In the genomic region with DNA sequence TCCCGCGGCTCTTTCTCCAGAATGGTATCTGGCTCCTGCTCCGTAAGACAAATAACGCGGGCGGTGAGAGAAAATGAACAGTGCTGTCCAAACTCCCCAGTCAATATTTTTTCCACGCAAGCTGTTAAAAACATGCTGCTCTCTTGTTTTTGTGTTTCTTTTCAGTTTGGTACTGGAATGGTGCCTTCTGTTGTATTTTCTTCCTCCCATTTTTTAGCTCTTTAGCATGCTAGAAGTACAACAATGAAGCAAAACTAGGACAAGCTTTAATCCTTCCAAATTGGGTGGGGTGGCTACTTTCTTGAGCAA, we compare ENCODE assay signal across 8 cellular contexts. TPM values are rescaled to one million over a fixed set of nuclear protein-coding genes. Genes with fewer than 3 reads are reported as not detected.
DNase-seq lines count a peak whose midpoint lies in the region; FAIRE-seq lines count a peak whose summit lies in the region.

No MANE protein-coding gene starts in this region.

- H3K27ac ChIP-seq in cingulate gyrus (ENCODE audit: low read depth, low read length), result peak overlapping the region; percentile 93
- peak overlapping the region; percentile 79 for H3K27ac ChIP-seq in muscle layer of colon (ENCODE audit: low read depth, low read length)

- H3K9ac ChIP-seq in muscle layer of colon (ENCODE audit: low read length), result peak overlapping the region; percentile 88

- peak overlapping the region; percentile 77 to 96 (median 86) for H3K27ac Mint-ChIP-seq in IgD-negative memory B cell

- no peak for DNase-seq in GM19239 (ENCODE audit: insufficient read length, low spot score)
- DNase-seq in AG08395 (ENCODE audit: low spot score), result no peak
- DNase-seq in COLO668 (lab: John Stamatoyannopoulos, UW; ENCODE audit: unreplicated experiment), result no peak
- DNase-seq in SIG-M5 treated with dmso at 0.1 percent for 504 hours (lab: John Stamatoyannopoulos, UW; ENCODE audit: unreplicated experiment), result no peak
- DNase-seq in SW480 (ENCODE audit: low spot score), result no peak

- no peaks in the 10 kb centered on the region for H3K9me3 ChIP-seq in muscle layer of colon (ENCODE audit: low read length)

- FAIRE-seq in GM19239 (lab: Jason Lieb, UNC), result peak; percentile 71

- H3K36me3 Mint-ChIP-seq in IgD-negative memory B cell, result peaks cover 2% of the 10 kb centered on the region

- H3K4me1 ChIP-seq in muscle layer of colon (ENCODE audit: insufficient read depth, low read length), result peaks cover 21% of the 10 kb centered on the region

- peak overlapping the region; percentile 89 to 100 (median 100) for H3K4me3 Mint-ChIP-seq in IgD-negative memory B cell

- H3K27me3 ChIP-seq in muscle layer of colon (ENCODE audit: control insufficient read depth in 1 of 2, insufficient read depth in 2 of 2, low read length in 2 of 2), result no peaks in the 10 kb centered on the region

- peaks cover 19 to 25% (median 23%) of the 10 kb centered on the region in 3 donors for H3K4me1 Mint-ChIP-seq in IgD-negative memory B cell

- H3K4me3 ChIP-seq in muscle layer of colon (ENCODE audit: low read depth in 1 of 2, low read length in 2 of 2), result peak overlapping the region; percentile 76 to 89

- H3K36me3 ChIP-seq in muscle layer of colon (ENCODE audit: insufficient read depth, low read length), result peaks cover 7% of the 10 kb centered on the region

- no peaks in the 10 kb centered on the region for H3K27me3 Mint-ChIP-seq in IgD-negative memory B cell

- no peaks in the 10 kb centered on the region for H3K9me3 Mint-ChIP-seq in IgD-negative memory B cell

RNA-seq across cellular contexts. Expression of a gene that starts 0.6 kb away (rescaled TPM):
- polyA plus RNA-seq in IgD-negative memory B cell, result 14.9 TPM
